8 cellular contexts compared by ENCODE assay signal in the genomic region with DNA sequence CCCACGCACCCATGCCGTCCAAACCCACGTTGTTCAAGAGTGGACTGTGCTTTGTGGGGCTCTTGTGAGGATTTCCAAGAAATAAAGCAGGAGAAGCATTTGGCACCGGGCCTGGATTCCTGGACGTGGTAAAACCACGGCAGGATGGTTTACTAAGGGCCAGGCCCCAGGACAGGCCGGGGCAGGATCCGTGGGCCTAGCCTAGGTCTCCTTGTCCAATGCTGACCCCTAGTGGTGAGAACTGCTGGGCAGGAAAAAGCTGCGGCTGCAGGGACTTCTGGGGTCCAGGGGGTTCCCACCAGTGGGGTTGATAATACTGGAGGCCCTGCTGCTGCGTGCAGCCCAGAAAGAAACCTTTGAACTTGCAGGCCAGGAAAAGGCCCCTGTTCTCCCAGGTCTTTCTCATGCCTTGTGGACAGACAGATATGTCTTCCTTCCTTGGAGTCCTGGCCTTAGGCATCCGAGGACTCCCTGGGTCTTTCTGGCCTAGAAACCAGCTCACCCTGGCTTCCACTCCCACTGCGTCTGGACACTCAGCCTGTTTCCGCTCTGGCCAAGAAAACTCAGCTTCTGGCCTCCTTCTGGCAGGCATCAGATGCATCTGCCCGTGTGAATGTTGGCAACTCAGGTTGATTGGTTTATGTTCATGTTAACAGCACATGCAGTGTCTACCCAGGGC.
A peak's percentile ranks its signal among the peaks of the same experiment; 100 is the strongest.
DNase-seq lines count a peak whose midpoint lies in the region; ATAC-seq and TF ChIP-seq lines count a peak whose summit lies in the region.

No MANE protein-coding gene starts in this region.

- intact Hi-C loops in dorsolateral prefrontal cortex (cut with DNase I): loop anchor here (2.0 to 10.0 kb wide), 6 partner anchors 18 to 1082 kb away; no protein-coding TSS in a partner anchor

- no peak for ATAC-seq in lung (ENCODE audit: insufficient read depth, low FRiP score)
- no peak for ATAC-seq in GM18511 (IDR thresholded peaks at IDR 0.05; ENCODE audit: unreplicated experiment)

- H3K4me3 ChIP-seq in dorsolateral prefrontal cortex (no peak overlapping the region), lung (no peak overlapping the region)

- peaks cover 0 to 9% of the 10 kb centered on the region in 2 donors for H3K36me3 ChIP-seq in lung (ENCODE audit: control insufficient read depth in 2 of 2, insufficient read depth in 2 of 2, low read length in 2 of 2)

- H3K4me1 ChIP-seq in lung (ENCODE audit: control insufficient read depth in 2 of 2, insufficient read depth in 2 of 2, low read length in 2 of 2): no peaks in the 10 kb centered on the region

- no peaks in the 10 kb centered on the region for H3K27me3 ChIP-seq in dorsolateral prefrontal cortex
- H3K27me3 ChIP-seq in lung (ENCODE audit: control insufficient read depth, insufficient read depth): no peaks in the 10 kb centered on the region

- DNase-seq in SIG-M5 treated with dmso at 0.1 percent for 504 hours (lab: John Stamatoyannopoulos, UW; ENCODE audit: unreplicated experiment): peak; percentile 25
- DNase-seq in SIG-M5 (lab: John Stamatoyannopoulos, UW): no peak
- peak; percentile 47 for DNase-seq in NCI-H1105 (lab: John Stamatoyannopoulos, UW)
- peak; percentile 6 to 44 for DNase-seq in activated CD4-positive, alpha-beta T cell treated with anti-CD3 and anti-CD28 coated beads, Interleukin-2, amount 50 U/mL, for 24 hours (ENCODE audit: low read depth in 1 of 2, low spot score in 1 of 2)
- DNase-seq in dorsolateral prefrontal cortex: peak; percentile 70 to 88 (median 78)
- peak; percentile 70 for DNase-seq in lung (ENCODE audit: low spot score)
- peak; percentile 26 for DNase-seq in stimulated activated CD8-positive, alpha-beta memory T cell treated with anti-CD3 and anti-CD28 coated beads, Interleukin-12 subunit alpha, Interleukin-12 subunit beta, amount 100 ng/mL, for 1 hour (ENCODE audit: low read depth)

- TF ChIP-seq CTCF in dorsolateral prefrontal cortex (IDR thresholded peaks at IDR 0.05 in 54 of 56, conservative IDR thresholded peaks at IDR 0.05 in 2 of 56; ENCODE audit: low read depth in 1 of 56, partially characterized antibody in 56 of 56) (peak; percentile 88 to 99 (median 97)), lung (IDR thresholded peaks at IDR 0.05; ENCODE audit: control extremely low read depth, extremely low read depth) (peak; percentile 73)

- H3K27ac ChIP-seq in dorsolateral prefrontal cortex (peak overlapping the region in 39 of 59 donors; percentile 0 to 99 (median 48)), lung (ENCODE audit: low read depth in 1 of 2, low read length in 1 of 2) (no peak overlapping the region)

- no peaks in the 10 kb centered on the region for H3K9me3 ChIP-seq in lung (ENCODE audit: control insufficient read depth in 2 of 2, insufficient read depth in 1 of 2, low read length in 1 of 2)

- 44 to 51% methylated on average over 14 of the region's 14 CpGs for WGBS in lung, 2 donors

Comparison
In these comparisons a context has a peak if more than half of its experiments do, and no peak if none do; other contexts are left out.
1. H3K27ac ChIP-seq: peak in dorsolateral prefrontal cortex (39 of 59); none in lung (0 of 2).